10 cellular contexts compared by ENCODE assay signal in genomic region chr11:312092-312816, GRCh38. TPM values are rescaled to one million over a fixed set of nuclear protein-coding genes. Genes with fewer than 3 reads are reported as not detected.
DNase-seq lines count a peak whose midpoint lies in the region; ATAC-seq and TF ChIP-seq lines count a peak whose summit lies in the region.
"Had no signal": no experiment of that assay in that cellular context is flagged by ENCODE, and none has a peak within 500 bp of the region (broad histone marks: within the 10 kb centered on the region; RNA-seq: fewer than 3 reads in every experiment).

No MANE protein-coding gene starts in this region.

- H3K9ac ChIP-seq in HUES64 (ENCODE audit: low read depth, low read length), result no peak overlapping the region

- H3K4me3 ChIP-seq in HUES64 (ENCODE audit: low read length), result peak overlapping the region; percentile 67; the same call in 1 of the 2 replicates

- WGBS in HUES64, result 35% methylated on average over 12 of the region's 14 CpGs

- H3K36me3 ChIP-seq in HUES64 (ENCODE audit: insufficient read depth, low read length), result peaks cover 7% of the 10 kb centered on the region; the same call in 1 of the 2 replicates

- H3K27ac Mint-ChIP-seq in chondrocyte (ENCODE audit: unreplicated experiment), result peak overlapping the region; percentile 41
- peak overlapping the region in 4 of 6 donors; percentile 72 to 94 (median 84) for H3K27ac Mint-ChIP-seq in naive B cell

- peak overlapping the region; percentile 21 for H3K4me3 Mint-ChIP-seq in chondrocyte (ENCODE audit: unreplicated experiment)
- H3K4me3 Mint-ChIP-seq in naive B cell, result peak overlapping the region; percentile 63 to 96 (median 92)

- H3K27me3 ChIP-seq in HUES64 (ENCODE audit: insufficient read depth, low read length), result peaks cover 27% of the 10 kb centered on the region

- DNase-seq in 8988T (peak; percentile 38), chondrocyte (ENCODE audit: low spot score) (no peak), naive B cell (no peak), NCI-H1436 treated with DMSO at 0.1 percent for 48 hours (lab: John Stamatoyannopoulos, UW) (no peak), SW480 (ENCODE audit: low spot score) (no peak), foreskin melanocyte (no peak), NCI-H1694 (lab: John Stamatoyannopoulos, UW) (no peak)
- DNase-seq: DMS 273 treated with DMSO at 0.1 percent for 48 hours had no signal

- H3K4me1 Mint-ChIP-seq in chondrocyte (ENCODE audit: low read depth) (peaks cover 35% of the 10 kb centered on the region), naive B cell (peaks cover 39 to 71% (median 54%) of the 10 kb centered on the region in 3 donors)

- no peaks in the 10 kb centered on the region for H3K9me3 ChIP-seq in HUES64 (ENCODE audit: insufficient read depth, low read depth, low read length)

- no peak overlapping the region for H3K27ac ChIP-seq in HUES64 (ENCODE audit: low read depth, low read length)

- peaks cover 48% of the 10 kb centered on the region for H3K4me1 ChIP-seq in HUES64 (ENCODE audit: insufficient read depth, low read length)

- H3K36me3 Mint-ChIP-seq in chondrocyte (ENCODE audit: low read depth) (no peaks in the 10 kb centered on the region), naive B cell (no peaks in the 10 kb centered on the region)

- TF ChIP-seq CTCF in chondrocyte (IDR thresholded peaks at IDR 0.05), result no peak

- ATAC-seq in naive B cell (ENCODE audit: low read depth in 2 of 2), result no peak
- ATAC-seq: left lobe of liver had no signal

- H3K27me3 Mint-ChIP-seq in chondrocyte (ENCODE audit: low read depth) (peaks cover 8% of the 10 kb centered on the region), naive B cell (no peaks in the 10 kb centered on the region)

- H3K9me3 Mint-ChIP-seq in chondrocyte (ENCODE audit: low read depth), result no peaks in the 10 kb centered on the region
- no peaks in the 10 kb centered on the region for H3K9me3 Mint-ChIP-seq in naive B cell

RNA-seq across cellular contexts. Expression of gene IFITM1, which starts 1.6 kb away (rescaled TPM):
- polyA plus RNA-seq in HUES64 (2013, experiment 1 of 2), result 343 TPM
- polyA plus RNA-seq in HUES64 (2013, experiment 2 of 2), result 396 TPM
- total RNA-seq in chondrocyte, result 1.0 to 3.3 TPM (median 1.6 TPM) in 3 replicates
- 100 to 1,000 TPM; 152 to 299 (median 164) TPM for polyA plus RNA-seq in naive B cell (ENCODE audit: low read depth in 6 of 6)

RNA-seq across cellular contexts. Expression of gene IFITM2, which starts 4.6 kb away (rescaled TPM):
- polyA plus RNA-seq in HUES64 (2013, experiment 1 of 2), result 152 TPM
- 233 TPM for polyA plus RNA-seq in HUES64 (2013, experiment 2 of 2)
- total RNA-seq in chondrocyte, result 100 to 109 TPM (median 107 TPM) in 3 replicates
- 1,000 to 10,000 TPM in 4 of 6 donors, 100 to 1,000 TPM in 2; 915 to 1,467 (median 1,288) TPM for polyA plus RNA-seq in naive B cell (ENCODE audit: low read depth in 6 of 6)

RNA-seq across cellular contexts. Expression of gene IFITM3, which starts 8.4 kb away (rescaled TPM):
- 177 TPM for polyA plus RNA-seq in HUES64 (2013, experiment 1 of 2)
- 210 TPM for polyA plus RNA-seq in HUES64 (2013, experiment 2 of 2)
- 377 to 394 TPM (median 392 TPM) in 3 replicates for total RNA-seq in chondrocyte
- 100 to 1,000 TPM in 1 of 6 donors, 10 to 100 TPM in 3, 1 to 10 TPM in 1, under 1 TPM in 1; 0.71 to 178 (median 64.1) TPM for polyA plus RNA-seq in naive B cell (ENCODE audit: low read depth in 6 of 6)

RNA-seq across cellular contexts. Expression of gene IFITM5, which starts 12.9 kb away (rescaled TPM):
- not detected for polyA plus RNA-seq in HUES64 (2013, experiment 1 of 2)
- polyA plus RNA-seq in HUES64 (2013, experiment 2 of 2), result not detected
- not detected in 3 replicates for total RNA-seq in chondrocyte
- polyA plus RNA-seq in naive B cell (ENCODE audit: low read depth in 6 of 6), result not detected
- total RNA-seq: left lobe of liver had no signal

RNA-seq across cellular contexts. Expression of gene PGGHG, which starts 23.3 kb away (rescaled TPM):
- 16.6 TPM for polyA plus RNA-seq in HUES64 (2013, experiment 1 of 2)
- polyA plus RNA-seq in HUES64 (2013, experiment 2 of 2), result 19.9 TPM
- total RNA-seq in chondrocyte, result 35.6 to 49.5 TPM (median 49.4 TPM) in 3 replicates
- 1 to 10 TPM; 3.4 to 8.3 (median 4.3) TPM for polyA plus RNA-seq in naive B cell (ENCODE audit: low read depth in 6 of 6)
